ENCODE assay signal across 22 cellular contexts in the genomic region with DNA sequence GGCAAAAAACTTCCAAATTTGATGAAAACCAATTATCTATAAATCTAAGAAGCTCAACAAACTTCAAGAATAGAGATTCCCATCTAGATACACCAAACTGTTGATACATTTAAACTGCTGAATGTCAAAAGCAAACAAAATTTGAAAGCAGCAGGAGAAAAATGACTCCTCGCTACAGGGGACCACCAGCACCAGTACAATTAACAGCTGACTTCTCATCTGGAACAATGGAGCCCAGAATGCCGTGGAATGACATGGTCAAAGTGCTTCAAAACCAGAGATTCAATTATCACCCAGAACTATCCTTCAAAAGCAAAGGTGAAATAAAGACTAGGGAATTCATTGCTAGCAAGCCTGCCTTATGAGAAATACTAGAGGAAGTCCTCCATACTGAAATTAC. TPM values are rescaled to one million over a fixed set of nuclear protein-coding genes. Genes with fewer than 3 reads are reported as not detected.
DNase-seq lines count a peak whose midpoint lies in the region; ATAC-seq and TF ChIP-seq lines count a peak whose summit lies in the region.
"Had no signal": no experiment of that assay in that cellular context is flagged by ENCODE, and none has a peak within 500 bp of the region (broad histone marks: within the 10 kb centered on the region; RNA-seq: fewer than 3 reads in every experiment).

No MANE protein-coding gene starts in this region.

- POLR2A ChIA-PET in CD8-positive, alpha-beta T cell (lab: Charles Lee): interaction anchor here (5.1 kb wide), 1 partner anchor 11 kb away, joined by 46 read pairs; a partner anchor contains a TSS
- POLR2A ChIA-PET in activated CD8-positive, alpha-beta T cell treated with anti-CD3 and anti-CD28 coated beads, Interleukin-2, amount 10 ng/mL, durations not matched to agents 7 days and 5 days (lab: Charles Lee): interaction anchor here (0.7 to 3.5 kb wide), 2 partner anchors 12 to 158 kb away, joined by 4 to 36 read pairs; a partner anchor contains a TSS
- POLR2A ChIA-PET in naive thymus-derived CD4-positive, alpha-beta T cell (lab: Charles Lee): interaction anchor here (0.7 to 10.0 kb wide), 3 partner anchors 11 to 137 kb away, joined by 3 to 91 read pairs (median 5); a partner anchor contains a TSS

- intact Hi-C loops in CD8-positive, alpha-beta T cell (cut with DNase I, micrococcal nuclease): loop anchor here in 1 of 2 experiments (1.0 kb wide), 1 partner anchor 157 kb away; no protein-coding TSS in a partner anchor
- intact Hi-C loops in naive thymus-derived CD4-positive, alpha-beta T cell (cut with micrococcal nuclease): no loop called here

- peaks cover 6% of the 10 kb centered on the region for H3K4me1 ChIP-seq in CD8-positive, alpha-beta T cell (ENCODE audit: insufficient read depth, low read length)
- peaks cover 0 to 11% of the 10 kb centered on the region in 2 donors for H3K4me1 ChIP-seq in naive thymus-derived CD4-positive, alpha-beta T cell (ENCODE audit: control insufficient read depth in 2 of 2, insufficient read depth in 2 of 2, low read length in 2 of 2)

- no peaks in the 10 kb centered on the region for H3K9me3 ChIP-seq in CD8-positive, alpha-beta T cell (ENCODE audit: low read length)
- H3K9me3 ChIP-seq in naive thymus-derived CD4-positive, alpha-beta T cell (ENCODE audit: control insufficient read depth in 2 of 3, low read length in 3 of 3): no peaks in the 10 kb centered on the region
- H3K9me3 ChIP-seq: adrenal gland; BLaER1 treated with 17β-estradiol and CSF1 and Interleukin-3, amounts not matched to agents 10 nM and 100 nM; lower lobe of right lung; upper lobe of left lung had no signal

- H3K27ac Mint-ChIP-seq in CD8-positive, alpha-beta T cell: peak overlapping the region; percentile 30
- H3K27ac Mint-ChIP-seq in activated CD8-positive, alpha-beta T cell treated with anti-CD3 and anti-CD28 coated beads, Interleukin-2, amount 10 ng/mL, durations not matched to agents 7 days and 5 days: peak overlapping the region; percentile 3
- peak overlapping the region in 7 of 9 donors; percentile 1 to 81 (median 48) for H3K27ac Mint-ChIP-seq in naive thymus-derived CD4-positive, alpha-beta T cell
- H3K27ac Mint-ChIP-seq: endodermal cell, GM23338 had no signal

- CTCF ChIA-PET in CD8-positive, alpha-beta T cell (lab: Charles Lee): interaction anchor here (0.6 to 7.9 kb wide), 10 partner anchors 9 to 208 kb away, joined by 3 to 99 read pairs (median 5); no protein-coding TSS in a partner anchor
- CTCF ChIA-PET in activated CD8-positive, alpha-beta T cell treated with anti-CD3 and anti-CD28 coated beads, Interleukin-2, amount 10 ng/mL, durations not matched to agents 7 days and 5 days (lab: Charles Lee): interaction anchor here (0.6 to 12.1 kb wide), 3 partner anchors 122 to 157 kb away, joined by 4 to 160 read pairs (median 7); a partner anchor contains a TSS
- CTCF ChIA-PET in naive thymus-derived CD4-positive, alpha-beta T cell (lab: Charles Lee): interaction anchor here (0.6 to 4.3 kb wide), 7 partner anchors 21 to 324 kb away, joined by 3 to 32 read pairs (median 4); no protein-coding TSS in a partner anchor

- no peak for ATAC-seq in CD8-positive, alpha-beta T cell
- no peak for ATAC-seq in activated CD8-positive, alpha-beta T cell treated with anti-CD3 and anti-CD28 coated beads, Interleukin-2, amount 10 ng/mL, durations not matched to agents 7 days and 5 days
- ATAC-seq in naive thymus-derived CD4-positive, alpha-beta T cell: no peak
- ATAC-seq in GM19452 (IDR thresholded peaks at IDR 0.05; ENCODE audit: unreplicated experiment): no peak
- ATAC-seq: GM23338, lower lobe of right lung had no signal

- H3K9me3 Mint-ChIP-seq in CD8-positive, alpha-beta T cell: no peaks in the 10 kb centered on the region
- H3K9me3 Mint-ChIP-seq in activated CD8-positive, alpha-beta T cell treated with anti-CD3 and anti-CD28 coated beads, Interleukin-2, amount 10 ng/mL, durations not matched to agents 7 days and 5 days (ENCODE audit: insufficient read depth): no peaks in the 10 kb centered on the region
- peaks cover 0 to 4% (median 0%) of the 10 kb centered on the region in 11 donors for H3K9me3 Mint-ChIP-seq in naive thymus-derived CD4-positive, alpha-beta T cell
- H3K9me3 Mint-ChIP-seq: activated T-helper 1 cell treated with anti-CD3 and anti-CD28 coated beads, Interleukin-12 subunit alpha, Interleukin-12 subunit beta, Interleukin-2, Interleukin-4 antibody, amounts not matched to agents 30 ng/mL and 10 ng/mL and 1 ng/mL, durations not matched to agents 14 hours and 24 hours and 36 hours had no signal

- H3K27me3 Mint-ChIP-seq in CD8-positive, alpha-beta T cell (ENCODE audit: low read depth): no peaks in the 10 kb centered on the region
- H3K27me3 Mint-ChIP-seq in activated CD8-positive, alpha-beta T cell treated with anti-CD3 and anti-CD28 coated beads, Interleukin-2, amount 10 ng/mL, durations not matched to agents 7 days and 5 days (ENCODE audit: low read depth): no peaks in the 10 kb centered on the region
- no peaks in the 10 kb centered on the region for H3K27me3 Mint-ChIP-seq in naive thymus-derived CD4-positive, alpha-beta T cell

- no peak overlapping the region for H3K27ac ChIP-seq in CD8-positive, alpha-beta T cell (ENCODE audit: low read depth, low read length)
- no peak overlapping the region for H3K27ac ChIP-seq in naive thymus-derived CD4-positive, alpha-beta T cell (ENCODE audit: low read depth, low read length)
- H3K27ac ChIP-seq: adrenal gland; BLaER1 treated with 17β-estradiol and CSF1 and Interleukin-3, amounts not matched to agents 10 nM and 100 nM; brain microvascular endothelial cell; upper lobe of left lung had no signal

- TF ChIP-seq CTCF in CD8-positive, alpha-beta T cell (IDR thresholded peaks at IDR 0.05): no peak

- H3K36me3 ChIP-seq in CD8-positive, alpha-beta T cell (ENCODE audit: insufficient read depth, low read length): peaks cover 13% of the 10 kb centered on the region
- peaks cover 8 to 20% (median 14%) of the 10 kb centered on the region in 3 experiments for H3K36me3 ChIP-seq in naive thymus-derived CD4-positive, alpha-beta T cell (ENCODE audit: control insufficient read depth in 2 of 3, insufficient read depth in 3 of 3, low read length in 3 of 3)

- peaks cover 72% of the 10 kb centered on the region for H3K36me3 Mint-ChIP-seq in CD8-positive, alpha-beta T cell
- H3K36me3 Mint-ChIP-seq in activated CD8-positive, alpha-beta T cell treated with anti-CD3 and anti-CD28 coated beads, Interleukin-2, amount 10 ng/mL, durations not matched to agents 7 days and 5 days (ENCODE audit: low read depth): peaks cover 75% of the 10 kb centered on the region
- H3K36me3 Mint-ChIP-seq in naive thymus-derived CD4-positive, alpha-beta T cell: peaks cover 0 to 26% (median 13%) of the 10 kb centered on the region in 5 donors

- no peak overlapping the region for H3K4me3 ChIP-seq in CD8-positive, alpha-beta T cell (ENCODE audit: low read depth, low read length)
- no peak overlapping the region for H3K4me3 ChIP-seq in naive thymus-derived CD4-positive, alpha-beta T cell (ENCODE audit: low read length)
- H3K4me3 ChIP-seq: adrenal gland; BLaER1 treated with 17β-estradiol and CSF1 and Interleukin-3, amounts not matched to agents 10 nM and 100 nM; GM23338; lower lobe of right lung; upper lobe of left lung had no signal

- DNase-seq in activated CD8-positive, alpha-beta memory T cell treated with anti-CD3 and anti-CD28 coated beads, Interleukin-2, amount 50 U/mL, for 48 hours: peak; percentile 25
- no peak for DNase-seq in activated CD8-positive, alpha-beta memory T cell treated with anti-CD3 and anti-CD28 coated beads for 24 hours
- DNase-seq in CD8-positive, alpha-beta T cell: no peak
- DNase-seq in activated CD8-positive, alpha-beta T cell treated with anti-CD3 and anti-CD28 coated beads, Interleukin-2, amount 10 ng/mL, durations not matched to agents 7 days and 5 days: no peak
- no peak for DNase-seq in naive thymus-derived CD4-positive, alpha-beta T cell
- no peak for DNase-seq in DMS53 treated with DMSO at 0.1 percent for 48 hours (lab: John Stamatoyannopoulos, UW; ENCODE audit: unreplicated experiment)
- no peak for DNase-seq in dermis blood vessel endothelial cell
- DNase-seq: brain microvascular endothelial cell; endodermal cell; IMR-90; lower lobe of right lung; NCI-H1417; NK-92 treated with Interleukin-12 subunit alpha and Interleukin-12 subunit beta, amount 100 ng/mL, for 24 hours; occipital lobe; SIG-M5; T-helper 1 cell; upper lobe of left lung had no signal

- no peak overlapping the region for H3K4me3 Mint-ChIP-seq in CD8-positive, alpha-beta T cell
- H3K4me3 Mint-ChIP-seq in activated CD8-positive, alpha-beta T cell treated with anti-CD3 and anti-CD28 coated beads, Interleukin-2, amount 10 ng/mL, durations not matched to agents 7 days and 5 days: no peak overlapping the region
- H3K4me3 Mint-ChIP-seq in naive thymus-derived CD4-positive, alpha-beta T cell: no peak overlapping the region
- H3K4me3 Mint-ChIP-seq: activated T-helper 1 cell treated with anti-CD3 and anti-CD28 coated beads, Interleukin-12 subunit alpha, Interleukin-12 subunit beta, Interleukin-2, Interleukin-4 antibody, amounts not matched to agents 30 ng/mL and 10 ng/mL and 1 ng/mL, durations not matched to agents 14 hours and 24 hours and 36 hours; endodermal cell; GM23338 had no signal

- H3K27me3 ChIP-seq in CD8-positive, alpha-beta T cell (ENCODE audit: insufficient read depth, low read length): no peaks in the 10 kb centered on the region
- no peaks in the 10 kb centered on the region for H3K27me3 ChIP-seq in naive thymus-derived CD4-positive, alpha-beta T cell (ENCODE audit: control insufficient read depth in 2 of 2, insufficient read depth in 2 of 2, low read length in 2 of 2)
- H3K27me3 ChIP-seq: adrenal gland; BLaER1 treated with 17β-estradiol and CSF1 and Interleukin-3, amounts not matched to agents 10 nM and 100 nM; brain microvascular endothelial cell; upper lobe of left lung had no signal

- H3K4me1 Mint-ChIP-seq in CD8-positive, alpha-beta T cell (ENCODE audit: low read depth): peaks cover 32% of the 10 kb centered on the region
- peaks cover 15% of the 10 kb centered on the region for H3K4me1 Mint-ChIP-seq in activated CD8-positive, alpha-beta T cell treated with anti-CD3 and anti-CD28 coated beads, Interleukin-2, amount 10 ng/mL, durations not matched to agents 7 days and 5 days (ENCODE audit: low read depth)
- H3K4me1 Mint-ChIP-seq in naive thymus-derived CD4-positive, alpha-beta T cell: peaks cover 12 to 52% (median 30%) of the 10 kb centered on the region in 7 donors

RNA-seq across cellular contexts. Expression of a gene that starts 11.6 kb away (rescaled TPM):
- 100 to 1,000 TPM; 607 to 608 TPM for total RNA-seq in CD8-positive, alpha-beta T cell
- 100 to 1,000 TPM; 348 to 356 TPM for total RNA-seq in activated CD8-positive, alpha-beta T cell treated with anti-CD3 and anti-CD28 coated beads, Interleukin-2, amount 10 ng/mL, durations not matched to agents 7 days and 5 days
- total RNA-seq in naive thymus-derived CD4-positive, alpha-beta T cell: 100 to 1,000 TPM; 259 to 503 (median 310) TPM
- polyA plus RNA-seq in naive thymus-derived CD4-positive, alpha-beta T cell: 100 to 1,000 TPM; 197 to 224 TPM
- 145 and 170 TPM in 2 replicates for total RNA-seq in dermis blood vessel endothelial cell

RNA-seq across cellular contexts. Expression of a gene that starts 38.5 kb away (rescaled TPM):
- total RNA-seq in CD8-positive, alpha-beta T cell: 1 to 10 TPM; 2.3 TPM
- 10 to 100 TPM; 20.6 to 21.0 TPM for total RNA-seq in activated CD8-positive, alpha-beta T cell treated with anti-CD3 and anti-CD28 coated beads, Interleukin-2, amount 10 ng/mL, durations not matched to agents 7 days and 5 days
- 10 to 100 TPM in 3 of 5 experiments, 1 to 10 TPM in 2; 4.0 to 16.6 (median 13.7) TPM for total RNA-seq in naive thymus-derived CD4-positive, alpha-beta T cell
- 10 to 100 TPM; 11.2 to 11.4 TPM for polyA plus RNA-seq in naive thymus-derived CD4-positive, alpha-beta T cell
- total RNA-seq in dermis blood vessel endothelial cell: 12.6 and 16.7 TPM in 2 replicates
